ENCODE assay signal across 1 cellular context in genomic region chr2:241849616-241850543, GRCh38.
TF ChIP-seq lines count a peak whose summit lies in the region.

No MANE protein-coding gene starts in this region.

TF ChIP-seq in HepG2, 621 proteins besides CTCF, POLR2A, EP300 and RAD21 (continues in another document):
- no peak for TF ChIP-seq ASH2L (IDR thresholded peaks at IDR 0.05; ENCODE audit: insufficient read length, low read depth, low read length)
- 0 out of 2 replicates have a peak, but pooled peaks have one; percentile 43 for TF ChIP-seq ZNF788 (CRISPR knock-in tag; IDR thresholded peaks at IDR 0.05; ENCODE audit: borderline replicate concordance)
- TF ChIP-seq ZSCAN21 (CRISPR knock-in tag; IDR thresholded peaks at IDR 0.05; ENCODE audit: borderline replicate concordance) = 0 out of 2 replicates have a peak, but pooled peaks have one; percentile 32
- no peak for TF ChIP-seq ZFAT (CRISPR knock-in tag; conservative IDR thresholded peaks at IDR 0.05)
- TF ChIP-seq, protein P1, sequence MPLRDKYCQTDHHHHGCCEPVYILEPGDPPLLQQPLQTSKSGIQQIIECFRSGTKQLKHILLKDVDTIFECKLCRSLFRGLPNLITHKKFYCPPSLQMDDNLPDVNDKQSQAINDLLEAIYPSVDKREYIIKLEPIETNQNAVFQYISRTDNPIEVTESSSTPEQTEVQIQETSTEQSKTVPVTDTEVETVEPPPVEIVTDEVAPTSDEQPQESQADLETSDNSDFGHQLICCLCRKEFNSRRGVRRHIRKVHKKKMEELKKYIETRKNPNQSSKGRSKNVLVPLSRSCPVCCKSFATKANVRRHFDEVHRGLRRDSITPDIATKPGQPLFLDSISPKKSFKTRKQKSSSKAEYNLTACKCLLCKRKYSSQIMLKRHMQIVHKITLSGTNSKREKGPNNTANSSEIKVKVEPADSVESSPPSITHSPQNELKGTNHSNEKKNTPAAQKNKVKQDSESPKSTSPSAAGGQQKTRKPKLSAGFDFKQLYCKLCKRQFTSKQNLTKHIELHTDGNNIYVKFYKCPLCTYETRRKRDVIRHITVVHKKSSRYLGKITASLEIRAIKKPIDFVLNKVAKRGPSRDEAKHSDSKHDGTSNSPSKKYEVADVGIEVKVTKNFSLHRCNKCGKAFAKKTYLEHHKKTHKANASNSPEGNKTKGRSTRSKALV (CRISPR knock-in tag; IDR thresholded peaks at IDR 0.05) = 0 out of 2 replicates have a peak, but pooled peaks have one; percentile 39
- no peak for TF ChIP-seq STAT5B (CRISPR knock-in tag; IDR thresholded peaks at IDR 0.05)
- TF ChIP-seq ESRRA (CRISPR knock-in tag; IDR thresholded peaks at IDR 0.05; ENCODE audit: low read depth) = peak; percentile 26; the same call in 1 of the 2 replicates
- no peak for TF ChIP-seq ZNF737 (CRISPR knock-in tag; IDR thresholded peaks at IDR 0.05; ENCODE audit: borderline replicate concordance)
- peak; percentile 64 for TF ChIP-seq ZFX (CRISPR knock-in tag; IDR thresholded peaks at IDR 0.05; ENCODE audit: low read depth)
- no peak for TF ChIP-seq ZNF687 (CRISPR knock-in tag; IDR thresholded peaks at IDR 0.05)
- TF ChIP-seq POLR2G (IDR thresholded peaks at IDR 0.05; ENCODE audit: low read depth, low read length) = no peak
- TF ChIP-seq ZNF674 (CRISPR knock-in tag; IDR thresholded peaks at IDR 0.05; ENCODE audit: low read depth) = no peak
- peak; percentile 52 for TF ChIP-seq TEAD3 (CRISPR knock-in tag; optimal IDR thresholded peaks at IDR 0.05; ENCODE audit: borderline replicate concordance)
- no peak for TF ChIP-seq CEBPG (CRISPR knock-in tag; IDR thresholded peaks at IDR 0.05)
- no peak for TF ChIP-seq BRCA1 (CRISPR knock-in tag; IDR thresholded peaks at IDR 0.05)
- peak; percentile 53 for TF ChIP-seq ZFY (CRISPR knock-in tag; IDR thresholded peaks at IDR 0.05)
- TF ChIP-seq ZNF775 (CRISPR knock-in tag; IDR thresholded peaks at IDR 0.05; ENCODE audit: borderline replicate concordance) = no peak
- TF ChIP-seq HDAC1 (CRISPR knock-in tag; IDR thresholded peaks at IDR 0.05) = no peak
- TF ChIP-seq SKI (IDR thresholded peaks at IDR 0.05; ENCODE audit: partially characterized antibody) = no peak
- no peak for TF ChIP-seq ZBED4 (CRISPR knock-in tag; IDR thresholded peaks at IDR 0.05; ENCODE audit: borderline replicate concordance)
- TF ChIP-seq IKZF1 (IDR thresholded peaks at IDR 0.05) = no peak
- TF ChIP-seq BORCS8-MEF2B (CRISPR knock-in tag; IDR thresholded peaks at IDR 0.05) = no peak
- 0 out of 2 replicates have a peak, but pooled peaks have one; percentile 44 for TF ChIP-seq ZNF558 (CRISPR knock-in tag; IDR thresholded peaks at IDR 0.05; ENCODE audit: borderline replicate concordance)
- TF ChIP-seq MEF2D (CRISPR knock-in tag; IDR thresholded peaks at IDR 0.05) = no peak
- TF ChIP-seq GATAD2A (CRISPR knock-in tag; IDR thresholded peaks at IDR 0.05) = 0 out of 2 replicates have a peak, but pooled peaks have one; percentile 25
- no peak for TF ChIP-seq PREB (CRISPR knock-in tag; IDR thresholded peaks at IDR 0.05)
- no peak for TF ChIP-seq GMEB1 (CRISPR knock-in tag; IDR thresholded peaks at IDR 0.05; ENCODE audit: borderline replicate concordance)
- TF ChIP-seq GLMP (CRISPR knock-in tag; IDR thresholded peaks at IDR 0.05; ENCODE audit: borderline replicate concordance) = no peak
- TF ChIP-seq, protein P2, sequence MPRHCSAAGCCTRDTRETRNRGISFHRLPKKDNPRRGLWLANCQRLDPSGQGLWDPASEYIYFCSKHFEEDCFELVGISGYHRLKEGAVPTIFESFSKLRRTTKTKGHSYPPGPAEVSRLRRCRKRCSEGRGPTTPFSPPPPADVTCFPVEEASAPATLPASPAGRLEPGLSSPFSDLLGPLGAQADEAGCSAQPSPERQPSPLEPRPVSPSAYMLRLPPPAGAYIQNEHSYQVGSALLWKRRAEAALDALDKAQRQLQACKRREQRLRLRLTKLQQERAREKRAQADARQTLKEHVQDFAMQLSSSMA (CRISPR knock-in tag; IDR thresholded peaks at IDR 0.05) = no peak
- TF ChIP-seq AKNA (CRISPR knock-in tag; IDR thresholded peaks at IDR 0.05; ENCODE audit: borderline replicate concordance) = no peak
- TF ChIP-seq MAFG (CRISPR knock-in tag; IDR thresholded peaks at IDR 0.05) = no peak
- peak; percentile 53; the same call in 1 of the 2 replicates for TF ChIP-seq ZNF891 (CRISPR knock-in tag; IDR thresholded peaks at IDR 0.05)
- no peak for TF ChIP-seq TEAD2 (CRISPR knock-in tag; IDR thresholded peaks at IDR 0.05)
- TF ChIP-seq HDAC6 (IDR thresholded peaks at IDR 0.05; ENCODE audit: low read depth, low read length) = no peak
- 0 out of 2 replicates have a peak, but pooled peaks have one; percentile 25 for TF ChIP-seq MYC (CRISPR knock-in tag; IDR thresholded peaks at IDR 0.05; ENCODE audit: borderline replicate concordance)
- peak; percentile 57; the same call in 1 of the 2 replicates for TF ChIP-seq HNRNPL (IDR thresholded peaks at IDR 0.05; ENCODE audit: low read depth, low read length)
- TF ChIP-seq, protein P3, sequence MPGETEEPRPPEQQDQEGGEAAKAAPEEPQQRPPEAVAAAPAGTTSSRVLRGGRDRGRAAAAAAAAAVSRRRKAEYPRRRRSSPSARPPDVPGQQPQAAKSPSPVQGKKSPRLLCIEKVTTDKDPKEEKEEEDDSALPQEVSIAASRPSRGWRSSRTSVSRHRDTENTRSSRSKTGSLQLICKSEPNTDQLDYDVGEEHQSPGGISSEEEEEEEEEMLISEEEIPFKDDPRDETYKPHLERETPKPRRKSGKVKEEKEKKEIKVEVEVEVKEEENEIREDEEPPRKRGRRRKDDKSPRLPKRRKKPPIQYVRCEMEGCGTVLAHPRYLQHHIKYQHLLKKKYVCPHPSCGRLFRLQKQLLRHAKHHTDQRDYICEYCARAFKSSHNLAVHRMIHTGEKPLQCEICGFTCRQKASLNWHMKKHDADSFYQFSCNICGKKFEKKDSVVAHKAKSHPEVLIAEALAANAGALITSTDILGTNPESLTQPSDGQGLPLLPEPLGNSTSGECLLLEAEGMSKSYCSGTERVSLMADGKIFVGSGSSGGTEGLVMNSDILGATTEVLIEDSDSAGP (CRISPR knock-in tag; IDR thresholded peaks at IDR 0.05; ENCODE audit: borderline replicate concordance) = 0 out of 2 replicates have a peak, but pooled peaks have one; percentile 22
- peak; percentile 43; the same call in 1 of the 2 replicates for TF ChIP-seq NFKB2 (CRISPR knock-in tag; IDR thresholded peaks at IDR 0.05; ENCODE audit: borderline replicate concordance)
- TF ChIP-seq KLF11 (CRISPR knock-in tag; IDR thresholded peaks at IDR 0.05) = no peak
